ENCODE assay signal across 8 cellular contexts in the genomic region with DNA sequence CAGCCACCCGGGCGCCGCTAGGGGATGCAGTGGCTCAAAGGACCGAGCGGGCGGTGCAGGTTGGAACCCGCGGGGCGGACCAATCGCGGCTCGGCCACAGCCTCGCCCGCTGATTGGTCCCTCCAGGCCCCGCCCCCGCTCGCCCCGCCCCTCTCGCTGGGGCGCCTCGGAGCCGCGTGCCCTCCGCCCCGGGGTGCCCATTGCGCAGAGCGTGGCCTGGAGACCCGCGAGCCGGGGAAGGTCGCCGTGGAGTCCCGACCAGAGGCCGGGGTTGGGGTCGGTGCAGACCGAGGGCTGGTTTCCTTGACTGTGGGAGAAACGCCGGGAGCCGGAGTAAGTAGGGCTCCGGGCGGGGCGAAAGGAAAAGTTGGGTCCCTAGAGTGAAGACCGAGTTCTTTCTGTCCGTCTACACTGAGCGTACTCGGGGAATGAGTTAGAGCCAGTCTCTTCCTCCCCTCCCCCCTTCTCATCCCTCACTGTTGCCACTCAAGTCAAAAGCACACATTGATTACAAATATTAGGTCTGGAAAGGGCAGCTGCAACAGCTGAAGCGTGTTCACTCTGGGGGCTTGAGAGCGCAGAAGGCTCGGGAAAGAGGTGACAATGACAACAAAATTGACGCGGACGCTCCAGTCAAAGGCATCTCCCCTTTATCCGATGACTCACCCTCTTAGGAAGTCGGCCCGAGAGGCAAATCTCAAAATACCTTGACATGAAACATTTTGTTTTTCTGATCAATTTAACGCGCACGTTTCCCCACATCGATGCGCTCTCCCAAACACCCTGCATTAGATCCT. TPM values are rescaled to one million over a fixed set of nuclear protein-coding genes. Genes with fewer than 3 reads are reported as not detected.
A peak's percentile ranks its signal among the peaks of the same experiment; 100 is the strongest.
DNase-seq lines count a peak whose midpoint lies in the region; ATAC-seq lines count a peak whose summit lies in the region.

No MANE protein-coding gene starts in this region.

- peak overlapping the region; percentile 99 for H3K27ac Mint-ChIP-seq in activated CD4-positive, alpha-beta memory T cell treated with anti-CD3 and anti-CD28 coated beads for 36 hours

- peaks cover 10% of the 10 kb centered on the region for H3K36me3 ChIP-seq in effector memory CD4-positive, alpha-beta T cell (ENCODE audit: control insufficient read depth, insufficient read depth, low read length)

- H3K4me3 ChIP-seq in effector memory CD4-positive, alpha-beta T cell (ENCODE audit: insufficient read depth, low read depth, low read length, poor library complexity, severe bottlenecking): peak overlapping the region; percentile 84

- H3K27me3 ChIP-seq in effector memory CD4-positive, alpha-beta T cell (replicated peaks; ENCODE audit: control insufficient read depth, insufficient read depth, low read length, poor library complexity, severe bottlenecking): peaks cover 44% of the 10 kb centered on the region

- CTCF ChIA-PET in activated CD4-positive, alpha-beta memory T cell treated with anti-CD3 and anti-CD28 coated beads for 36 hours (lab: Charles Lee): interaction anchor here (0.9 to 1.9 kb wide), 5 partner anchors 8 to 349 kb away, joined by 3 to 7 read pairs (median 4); no protein-coding TSS in a partner anchor

- DNase-seq in NCI-H2227 (lab: John Stamatoyannopoulos, UW; ENCODE audit: unreplicated experiment) (peak; percentile 51), NCI-H2227 treated with DMSO at 0.1 percent for 48 hours (lab: John Stamatoyannopoulos, UW) (no peak), NCI-H2196 (lab: John Stamatoyannopoulos, UW; ENCODE audit: unreplicated experiment) (peak; percentile 78), mesenteric fat pad (ENCODE audit: low spot score) (peak; percentile 90)
- peak; percentile 96 for DNase-seq in activated CD4-positive, alpha-beta memory T cell treated with anti-CD3 and anti-CD28 coated beads for 36 hours
- DNase-seq in effector memory CD4-positive, alpha-beta T cell: peak; percentile 81 to 89 (median 88)
- DNase-seq in stimulated activated CD8-positive, alpha-beta memory T cell treated with anti-CD3 and anti-CD28 coated beads, Interleukin-15, amount 100 ng/mL, for 48 hours (ENCODE audit: low read depth in 2 of 2): peak; percentile 90 to 95

- peak overlapping the region; percentile 99 for H3K4me3 Mint-ChIP-seq in activated CD4-positive, alpha-beta memory T cell treated with anti-CD3 and anti-CD28 coated beads for 36 hours

- peaks cover 42% of the 10 kb centered on the region for H3K36me3 Mint-ChIP-seq in activated CD4-positive, alpha-beta memory T cell treated with anti-CD3 and anti-CD28 coated beads for 36 hours

- POLR2A ChIA-PET in activated CD4-positive, alpha-beta memory T cell treated with anti-CD3 and anti-CD28 coated beads for 36 hours (lab: Charles Lee): interaction anchor here (0.7 to 1.0 kb wide), 2 partner anchors 83 to 669 kb away, joined by 4 read pairs; no protein-coding TSS in a partner anchor

- H3K9me3 ChIP-seq in effector memory CD4-positive, alpha-beta T cell (ENCODE audit: control insufficient read depth, low read length): no peaks in the 10 kb centered on the region

- peaks cover 21% of the 10 kb centered on the region for H3K27me3 Mint-ChIP-seq in activated CD4-positive, alpha-beta memory T cell treated with anti-CD3 and anti-CD28 coated beads for 36 hours

- ATAC-seq in HG02885 (IDR thresholded peaks at IDR 0.05; ENCODE audit: poor library complexity, unreplicated experiment): peak; percentile 79

- H3K4me1 Mint-ChIP-seq in activated CD4-positive, alpha-beta memory T cell treated with anti-CD3 and anti-CD28 coated beads for 36 hours (ENCODE audit: low read depth): peaks cover 29% of the 10 kb centered on the region

- H3K9me3 Mint-ChIP-seq in activated CD4-positive, alpha-beta memory T cell treated with anti-CD3 and anti-CD28 coated beads for 36 hours: no peaks in the 10 kb centered on the region

- intact Hi-C loops in activated CD4-positive, alpha-beta memory T cell treated with anti-CD3 and anti-CD28 coated beads for 36 hours (cut with micrococcal nuclease): loop anchor here (1.0 to 10.0 kb wide), 10 partner anchors 189 to 1249 kb away; a partner anchor contains a TSS

- peak overlapping the region; percentile 91 for H3K27ac ChIP-seq in effector memory CD4-positive, alpha-beta T cell (ENCODE audit: insufficient read depth, low read length, poor library complexity, severe bottlenecking)

- H3K4me1 ChIP-seq in effector memory CD4-positive, alpha-beta T cell (ENCODE audit: control insufficient read depth, insufficient read depth, low read length, poor library complexity, severe bottlenecking): peaks cover 56% of the 10 kb centered on the region

RNA-seq across cellular contexts. Expression of a gene that starts 0.8 kb away (rescaled TPM):
- total RNA-seq in activated CD4-positive, alpha-beta memory T cell treated with anti-CD3 and anti-CD28 coated beads for 36 hours: 10 to 100 TPM; 46.3 to 47.4 TPM
- total RNA-seq in mesenteric fat pad: 5.5 TPM
